Comparison of ENCODE assay signal across 3 cellular contexts in the genomic region with DNA sequence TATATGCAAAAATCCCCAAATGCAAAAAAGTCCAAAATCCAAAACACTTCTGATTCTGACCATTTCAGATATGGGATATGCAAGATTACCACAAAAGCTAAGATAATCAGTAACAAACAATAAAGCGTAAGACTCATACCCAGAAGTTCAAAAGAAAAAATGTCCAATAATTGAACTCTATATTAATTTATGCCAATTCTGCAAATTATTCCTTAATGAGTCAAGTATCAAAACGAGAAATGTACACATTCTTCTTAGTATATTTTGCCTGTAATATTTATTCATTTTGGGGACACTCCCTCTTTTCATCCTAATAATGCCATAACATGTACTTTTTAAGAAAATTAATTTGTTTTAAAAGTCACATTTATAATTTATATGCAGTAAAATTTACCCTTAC.
TF ChIP-seq lines count a peak whose summit lies in the region.

No MANE protein-coding gene starts in this region.

TF ChIP-seq in A549, 52 proteins besides CTCF, POLR2A, EP300 and RAD21:
- peak; percentile 41 for TF ChIP-seq MAFK (IDR thresholded peaks at IDR 0.05; ENCODE audit: partially characterized antibody)
- TF ChIP-seq CHD4 (IDR thresholded peaks at IDR 0.05; ENCODE audit: borderline replicate concordance) = no peak
- no peak for TF ChIP-seq HOXB13 (CRISPR knock-in tag; IDR thresholded peaks at IDR 0.05; ENCODE audit: low read depth)

TF ChIP-seq in IMR-90, 13 proteins besides CTCF, POLR2A, EP300 and RAD21:
- TF ChIP-seq USF2 (IDR thresholded peaks at IDR 0.05; ENCODE audit: low read depth, low read length) = no peak
- no peak for TF ChIP-seq RFX5 (IDR thresholded peaks at IDR 0.05; ENCODE audit: low read depth, low read length)
- no peak for TF ChIP-seq MAZ (IDR thresholded peaks at IDR 0.05; ENCODE audit: borderline replicate concordance, low read depth, low read length)
- peak; percentile 15; the same call in 1 of the 2 replicates for TF ChIP-seq MAFK (IDR thresholded peaks at IDR 0.05; ENCODE audit: low read depth, low read length)

TF ChIP-seq in SK-N-SH, 30 proteins besides CTCF, POLR2A, EP300 and RAD21:
- TF ChIP-seq TCF12 (IDR thresholded peaks at IDR 0.05) = no peak
